In genomic region chr21:33229099-33229775, GRCh38 we compare ENCODE assay signal across 7 cellular contexts. TPM values are rescaled to one million over a fixed set of nuclear protein-coding genes. Genes with fewer than 3 reads are reported as not detected.
DNase-seq lines count a peak whose midpoint lies in the region; ATAC-seq and TF ChIP-seq lines count a peak whose summit lies in the region.

No MANE protein-coding gene starts in this region.

- H3K4me3 Mint-ChIP-seq in stimulated activated effector memory CD8-positive, alpha-beta T cell treated with anti-CD3 and anti-CD28 coated beads, Interleukin-12 subunit alpha, Interleukin-12 subunit beta, amount 100 ng/mL, for 72 hours, result peak overlapping the region; percentile 77

- no TSS peak for BruUV-seq in OCI-LY7 (replicated peaks; lab: Mats Ljungman, UMichigan)

- peaks cover 10% of the 10 kb centered on the region; the same call in 1 of the 2 replicates for H4K20me1 ChIP-seq in OCI-LY7 (ENCODE audit: insufficient read depth, low read length)

- H3K4me1 ChIP-seq in OCI-LY7 (ENCODE audit: insufficient read depth, low read length, poor library complexity, severe bottlenecking), result peaks cover 39% of the 10 kb centered on the region

- POLR2A ChIA-PET in OCI-LY7 (lab: Charles Lee), result interaction anchor here (0.6 to 1.2 kb wide), 5 partner anchors 10 to 111 kb away, joined by 3 to 11 read pairs (median 3); no protein-coding TSS in a partner anchor

- H3K9me2 ChIP-seq in OCI-LY7 (ENCODE audit: insufficient read depth, low read length), result no peaks in the 10 kb centered on the region

- peaks cover 31% of the 10 kb centered on the region for H3K36me3 Mint-ChIP-seq in stimulated activated effector memory CD8-positive, alpha-beta T cell treated with anti-CD3 and anti-CD28 coated beads, Interleukin-12 subunit alpha, Interleukin-12 subunit beta, amount 100 ng/mL, for 72 hours

- CTCF ChIA-PET in OCI-LY7 (lab: Charles Lee; ENCODE audit: unreplicated experiment), result no interaction called here

- H3K4me1 Mint-ChIP-seq in stimulated activated effector memory CD8-positive, alpha-beta T cell treated with anti-CD3 and anti-CD28 coated beads, Interleukin-12 subunit alpha, Interleukin-12 subunit beta, amount 100 ng/mL, for 72 hours, result peaks cover 44% of the 10 kb centered on the region

- no peaks in the 10 kb centered on the region for H3K9me3 Mint-ChIP-seq in stimulated activated effector memory CD8-positive, alpha-beta T cell treated with anti-CD3 and anti-CD28 coated beads, Interleukin-12 subunit alpha, Interleukin-12 subunit beta, amount 100 ng/mL, for 72 hours

- no peaks in the 10 kb centered on the region for H3K9me3 ChIP-seq in OCI-LY7 (ENCODE audit: low read length)

- H3K4me3 ChIP-seq in OCI-LY7 (ENCODE audit: low read depth, low read length, poor library complexity, severe bottlenecking), result peak overlapping the region; percentile 86
- H3K4me3 ChIP-seq in fibroblast of mammary gland (ENCODE audit: control insufficient read depth, low read depth, low read length), result peak overlapping the region; percentile 48

- H3K4me2 ChIP-seq in OCI-LY7 (ENCODE audit: low read length), result peak overlapping the region; percentile 85

- peak; percentile 7 for ATAC-seq in GM21723 (IDR thresholded peaks at IDR 0.05; ENCODE audit: unreplicated experiment)
- no peak for ATAC-seq in stimulated activated effector memory CD8-positive, alpha-beta T cell treated with anti-CD3 and anti-CD28 coated beads, Interleukin-12 subunit alpha, Interleukin-12 subunit beta, amount 100 ng/mL, for 72 hours
- no peak for ATAC-seq in HG03139 (IDR thresholded peaks at IDR 0.05; ENCODE audit: unreplicated experiment)
- ATAC-seq in GM21786 (IDR thresholded peaks at IDR 0.05; ENCODE audit: unreplicated experiment), result no peak

- DNase-seq in OCI-LY7 (ENCODE audit: low spot score) (no peak), fibroblast of mammary gland (ENCODE audit: low read depth) (no peak), NCI-H446 (lab: John Stamatoyannopoulos, UW) (no peak)
- DNase-seq in stimulated activated effector memory CD8-positive, alpha-beta T cell treated with anti-CD3 and anti-CD28 coated beads, Interleukin-12 subunit alpha, Interleukin-12 subunit beta, amount 100 ng/mL, for 72 hours (ENCODE audit: low spot score in 2 of 2), result no peak

- intact Hi-C loops in OCI-LY7 (cut with micrococcal nuclease; ENCODE audit: unreplicated experiment), result no loop called here

- H2AFZ ChIP-seq in OCI-LY7 (ENCODE audit: low read length), result peak overlapping the region; percentile 83; the same call in 1 of the 2 replicates

- peaks cover 37% of the 10 kb centered on the region for H3K36me3 ChIP-seq in OCI-LY7 (ENCODE audit: insufficient read depth, low read length)

- peak overlapping the region; percentile 29 for H3K27ac ChIP-seq in OCI-LY7 (ENCODE audit: low read depth, low read length, poor library complexity, severe bottlenecking)

- H3K79me2 ChIP-seq in OCI-LY7 (ENCODE audit: insufficient read depth, low read depth, low read length), result peaks cover 50% of the 10 kb centered on the region

- peak overlapping the region; percentile 30 for H3K27ac Mint-ChIP-seq in stimulated activated effector memory CD8-positive, alpha-beta T cell treated with anti-CD3 and anti-CD28 coated beads, Interleukin-12 subunit alpha, Interleukin-12 subunit beta, amount 100 ng/mL, for 72 hours

- TF ChIP-seq CTCF in OCI-LY7 (conservative IDR thresholded peaks at IDR 0.05; ENCODE audit: low read length) (no peak), fibroblast of mammary gland (conservative IDR thresholded peaks at IDR 0.05; ENCODE audit: control insufficient read depth, insufficient read depth, low read depth, low read length) (no peak)

RNA-seq across cellular contexts. Expression of gene IFNAR2, which starts 0.5 kb away (rescaled TPM):
- total RNA-seq in OCI-LY7 (2014; rRNA removed; shearing (Covaris generic)), result 22.1 and 24.8 TPM in 2 replicates
- total RNA-seq in OCI-LY7 (2022), result 93.5 and 114 TPM in 2 replicates

RNA-seq across cellular contexts. Expression of gene IL10RB, which starts 36.9 kb away (rescaled TPM):
- total RNA-seq in OCI-LY7 (2014; rRNA removed; shearing (Covaris generic)), result 44.3 and 48.0 TPM in 2 replicates
- 48.3 and 54.5 TPM in 2 replicates for total RNA-seq in OCI-LY7 (2022)
